Comparison of ENCODE assay signal across 12 cellular contexts in genomic region chr2:160409480-160409879, GRCh38.
DNase-seq lines count a peak whose midpoint lies in the region; ATAC-seq and TF ChIP-seq lines count a peak whose summit lies in the region.
"Had no signal": no experiment of that assay in that cellular context is flagged by ENCODE, and none has a peak within 500 bp of the region (broad histone marks: within the 10 kb centered on the region; RNA-seq: fewer than 3 reads in every experiment).

No MANE protein-coding gene starts in this region.

- H3K4me2 ChIP-seq in osteoblast (ENCODE audit: insufficient read depth, low read length), result no peak overlapping the region

- H3K27ac ChIP-seq in CD8-positive, alpha-beta memory T cell (ENCODE audit: low read depth, low read length), result no peak overlapping the region
- peak overlapping the region; percentile 83 for H3K27ac ChIP-seq in RWPE2 (ENCODE audit: poor library complexity, severe bottlenecking)
- peak overlapping the region; percentile 24 for H3K27ac ChIP-seq in osteoblast (ENCODE audit: low read depth, low read length)

- DNase-seq in CD8-positive, alpha-beta memory T cell, result no peak
- DNase-seq in RWPE2 (ENCODE audit: low spot score) (no peak), endothelial cell (ENCODE audit: low spot score) (no peak), osteoblast (ENCODE audit: insufficient read length, low spot score, missing footprints) (no peak), dermis blood vessel endothelial cell (no peak), NCI-H2081 (lab: John Stamatoyannopoulos, UW) (no peak)
- DNase-seq: activated gamma-delta T cell treated with Interleukin-2 at 50 U/mL for 16 hours, DMS 273 treated with DMSO at 0.1 percent for 48 hours, KBM-7, PC-3 had no signal

- peak overlapping the region; percentile 28 to 96 (median 90) for H3K4me3 Mint-ChIP-seq in CD8-positive, alpha-beta memory T cell
- peak overlapping the region; percentile 7 for H3K4me3 Mint-ChIP-seq in endothelial cell (ENCODE audit: unreplicated experiment)

- no peak overlapping the region for H2AFZ ChIP-seq in osteoblast (ENCODE audit: low read length)

- H3K27me3 Mint-ChIP-seq in CD8-positive, alpha-beta memory T cell, result no peaks in the 10 kb centered on the region
- peaks cover 22% of the 10 kb centered on the region for H3K27me3 Mint-ChIP-seq in endothelial cell (ENCODE audit: unreplicated experiment)

- H3K36me3 ChIP-seq in CD8-positive, alpha-beta memory T cell (ENCODE audit: insufficient read depth, low read length), result no peaks in the 10 kb centered on the region
- H3K36me3 ChIP-seq in RWPE2 (ENCODE audit: low read depth), result peaks cover 3% of the 10 kb centered on the region; the same call in 1 of the 2 replicates
- H3K36me3 ChIP-seq in osteoblast (ENCODE audit: insufficient read depth, low read length), result no peaks in the 10 kb centered on the region

- ATAC-seq in RWPE2 (ENCODE audit: low read depth) (no peak), GM18498 (IDR thresholded peaks at IDR 0.05; ENCODE audit: unreplicated experiment) (no peak)
- ATAC-seq: PC-3 had no signal

- H3K9me3 Mint-ChIP-seq in CD8-positive, alpha-beta memory T cell, result peaks cover 0 to 1% (median 0%) of the 10 kb centered on the region in 5 donors
- H3K9me3 Mint-ChIP-seq in endothelial cell (ENCODE audit: unreplicated experiment), result no peaks in the 10 kb centered on the region

- H3K4me1 Mint-ChIP-seq in CD8-positive, alpha-beta memory T cell, result peaks cover 69 to 87% (median 75%) of the 10 kb centered on the region in 3 donors
- peaks cover 54% of the 10 kb centered on the region for H3K4me1 Mint-ChIP-seq in endothelial cell (ENCODE audit: unreplicated experiment)

- no peaks in the 10 kb centered on the region for H3K27me3 ChIP-seq in CD8-positive, alpha-beta memory T cell (ENCODE audit: insufficient read depth, low read length, poor library complexity, severe bottlenecking)
- H3K27me3 ChIP-seq in RWPE2 (ENCODE audit: insufficient read depth, poor library complexity, severe bottlenecking) (no peaks in the 10 kb centered on the region), osteoblast (ENCODE audit: insufficient read depth, low read length) (no peaks in the 10 kb centered on the region)

- peak overlapping the region; percentile 44 to 98 (median 96) for H3K27ac Mint-ChIP-seq in CD8-positive, alpha-beta memory T cell
- peak overlapping the region; percentile 98 for H3K27ac Mint-ChIP-seq in endothelial cell (ENCODE audit: unreplicated experiment)

- POLR2A ChIA-PET in CD8-positive, alpha-beta memory T cell (lab: Charles Lee), result no interaction called here

- H3K9me3 ChIP-seq in CD8-positive, alpha-beta memory T cell (ENCODE audit: low read length), result no peaks in the 10 kb centered on the region
- no peaks in the 10 kb centered on the region for H3K9me3 ChIP-seq in RWPE2 (ENCODE audit: severe bottlenecking)
- H3K9me3 ChIP-seq in osteoblast (ENCODE audit: low read depth, low read length), result no peaks in the 10 kb centered on the region

- peaks cover 70% of the 10 kb centered on the region for H3K79me2 ChIP-seq in osteoblast (ENCODE audit: insufficient read depth, low read length)

- CTCF ChIA-PET in CD8-positive, alpha-beta memory T cell (lab: Charles Lee), result no interaction called here

- peaks cover 11% of the 10 kb centered on the region for H4K20me1 ChIP-seq in osteoblast (ENCODE audit: insufficient read depth, low read length)

- peaks cover 0 to 15% (median 0%) of the 10 kb centered on the region in 3 donors for H3K36me3 Mint-ChIP-seq in CD8-positive, alpha-beta memory T cell
- peaks cover 16% of the 10 kb centered on the region for H3K36me3 Mint-ChIP-seq in endothelial cell (ENCODE audit: low read depth, unreplicated experiment)

- H3K4me1 ChIP-seq in CD8-positive, alpha-beta memory T cell (ENCODE audit: insufficient read depth, low read length), result peaks cover 58% of the 10 kb centered on the region
- H3K4me1 ChIP-seq in RWPE2 (ENCODE audit: insufficient read depth, poor library complexity, severe bottlenecking) (peaks cover 58% of the 10 kb centered on the region), osteoblast (ENCODE audit: insufficient read depth, low read length) (peaks cover 38% of the 10 kb centered on the region)

- H3K4me3 ChIP-seq in CD8-positive, alpha-beta memory T cell (ENCODE audit: low read length), result no peak overlapping the region
- H3K4me3 ChIP-seq in RWPE2 (ENCODE audit: severe bottlenecking) (no peak overlapping the region), osteoblast (ENCODE audit: insufficient read depth, low read length) (no peak overlapping the region)
- H3K4me3 ChIP-seq: skin epidermis had no signal

- TF ChIP-seq CTCF in RWPE2 (IDR thresholded peaks at IDR 0.05; ENCODE audit: poor library complexity, severe bottlenecking) (no peak), endothelial cell (IDR thresholded peaks at IDR 0.05; ENCODE audit: unreplicated experiment) (no peak), osteoblast (IDR thresholded peaks at IDR 0.05; ENCODE audit: extremely low read depth, low read depth, low read length) (no peak)
